In the genomic region with DNA sequence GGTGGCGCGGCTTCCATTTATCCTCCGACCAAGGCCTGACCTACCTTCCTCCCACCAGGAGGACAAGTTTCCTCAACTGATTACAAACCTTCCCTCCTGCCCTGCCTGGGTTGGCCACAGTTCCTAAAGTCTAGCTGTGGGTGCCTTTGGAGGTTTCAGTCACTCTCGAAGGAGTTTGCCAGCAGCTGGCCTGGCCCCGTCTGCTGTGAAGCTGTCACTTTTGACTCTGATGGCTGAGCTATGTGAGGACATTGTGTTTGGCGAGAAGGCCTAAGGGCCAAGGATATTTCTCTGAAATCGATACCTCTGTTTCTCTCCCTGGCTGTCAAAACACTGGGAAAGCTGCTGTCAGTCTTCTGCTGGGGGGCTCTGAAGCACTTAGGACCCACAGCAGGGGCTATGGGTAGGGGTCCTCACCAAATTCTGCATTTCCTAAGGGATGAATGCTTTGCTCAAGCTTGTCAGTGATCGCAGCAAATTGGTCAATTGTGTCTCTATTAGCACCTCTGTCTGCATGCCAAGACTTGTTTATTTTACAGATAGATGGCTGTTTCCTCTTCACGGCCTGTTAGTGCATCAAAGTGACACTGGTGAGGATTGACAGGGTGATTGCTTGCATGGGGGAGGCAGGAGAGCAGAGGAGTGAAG, we compare ENCODE assay signal across 24 cellular contexts. TPM values are rescaled to one million over a fixed set of nuclear protein-coding genes. Genes with fewer than 3 reads are reported as not detected.
DNase-seq lines count a peak whose midpoint lies in the region; ATAC-seq and TF ChIP-seq lines count a peak whose summit lies in the region.
"Had no signal": no experiment of that assay in that cellular context is flagged by ENCODE, and none has a peak within 500 bp of the region (broad histone marks: within the 10 kb centered on the region; RNA-seq: fewer than 3 reads in every experiment).

No MANE protein-coding gene starts in this region.

- POLR2A ChIA-PET in A673 (lab: Charles Lee; ENCODE audit: low non-redundant PET), result no interaction called here

- H3K27ac Mint-ChIP-seq in GM23338, result no peak overlapping the region
- no peak overlapping the region for H3K27ac Mint-ChIP-seq in stimulated activated naive B cell treated with anti-CD40 and anti-IgM and Interleukin-4, amounts not matched to agents 10 μg/mL and 1 μg/mL and 100 μg/mL, for 72 hours
- H3K27ac Mint-ChIP-seq: activated CD4-positive, alpha-beta T cell treated with anti-CD3 and anti-CD28 coated beads, Interleukin-2, amount 10 ng/mL, durations not matched to agents 7 days and 5 days; activated naive CD4-positive, alpha-beta T cell treated with anti-CD3 and anti-CD28 coated beads, Interleukin-2, amount 50 U/mL, for 24 hours; activated T-helper 1 cell treated with anti-CD3 and anti-CD28 coated beads, Interleukin-12 subunit alpha, Interleukin-12 subunit beta, Interleukin-2, Interleukin-4 antibody, amounts not matched to agents 30 ng/mL and 10 ng/mL and 1 ng/mL, durations not matched to agents 14 hours and 24 hours and 36 hours; natural killer cell treated with Interleukin-12 subunit alpha and Interleukin-12 subunit beta and Interleukin-15 and Interleukin-18, amount 100 ng/mL, for 72 hours; T-helper 17 cell had no signal

- H3K18ac ChIP-seq in mesenchymal stem cell (ENCODE audit: low read depth in 1 of 2, low read length in 2 of 2), result no peak overlapping the region

- H3K9me3 ChIP-seq in A673 (ENCODE audit: low read depth, low read length, poor library complexity, severe bottlenecking) (no peaks in the 10 kb centered on the region), mesenchymal stem cell (ENCODE audit: control insufficient read depth, low read length) (peaks cover 7% of the 10 kb centered on the region)
- H3K9me3 ChIP-seq: ascending aorta, thyroid gland had no signal

- no peaks in the 10 kb centered on the region for H3K36me3 Mint-ChIP-seq in GM23338 (ENCODE audit: low read depth)
- H3K36me3 Mint-ChIP-seq in stimulated activated naive B cell treated with anti-CD40 and anti-IgM and Interleukin-4, amounts not matched to agents 10 μg/mL and 1 μg/mL and 100 μg/mL, for 72 hours, result no peaks in the 10 kb centered on the region
- H3K36me3 Mint-ChIP-seq: natural killer cell treated with Interleukin-12 subunit alpha and Interleukin-12 subunit beta and Interleukin-15 and Interleukin-18, amount 100 ng/mL, for 72 hours had no signal

- H3K9me3 Mint-ChIP-seq in GM23338, result peaks cover 10% of the 10 kb centered on the region; the same call in 2 of the 3 replicates
- H3K9me3 Mint-ChIP-seq in stimulated activated naive B cell treated with anti-CD40 and anti-IgM and Interleukin-4, amounts not matched to agents 10 μg/mL and 1 μg/mL and 100 μg/mL, for 72 hours, result peaks cover 6 to 7% of the 10 kb centered on the region in 2 donors
- H3K9me3 Mint-ChIP-seq: natural killer cell treated with Interleukin-12 subunit alpha and Interleukin-12 subunit beta and Interleukin-15 and Interleukin-18, amount 100 ng/mL, for 72 hours had no signal

- TF ChIP-seq CTCF in A673 (conservative IDR thresholded peaks at IDR 0.05; ENCODE audit: low read depth, low read length) (no peak), GM23338 (conservative IDR thresholded peaks at IDR 0.05; ENCODE audit: low read depth in 2 of 2) (no peak)

- peaks cover 3% of the 10 kb centered on the region for H3K4me1 ChIP-seq in A673 (ENCODE audit: insufficient read depth, low read length, poor library complexity, severe bottlenecking)
- H3K4me1 ChIP-seq in GM23338 (ENCODE audit: insufficient read depth), result peaks cover 37% of the 10 kb centered on the region
- no peaks in the 10 kb centered on the region for H3K4me1 ChIP-seq in mesenchymal stem cell (ENCODE audit: control insufficient read depth, insufficient read depth, low read depth, low read length)
- H3K4me1 ChIP-seq: ascending aorta, heart left ventricle, thyroid gland had no signal

- peaks cover 7% of the 10 kb centered on the region for H3K27me3 Mint-ChIP-seq in GM23338 (ENCODE audit: insufficient read depth, low read depth, poor library complexity)
- H3K27me3 Mint-ChIP-seq in stimulated activated naive B cell treated with anti-CD40 and anti-IgM and Interleukin-4, amounts not matched to agents 10 μg/mL and 1 μg/mL and 100 μg/mL, for 72 hours, result no peaks in the 10 kb centered on the region
- H3K27me3 Mint-ChIP-seq: activated CD4-positive, alpha-beta T cell treated with anti-CD3 and anti-CD28 coated beads, Interleukin-2, amount 10 ng/mL, durations not matched to agents 7 days and 5 days; activated naive CD4-positive, alpha-beta T cell treated with anti-CD3 and anti-CD28 coated beads, Interleukin-2, amount 50 U/mL, for 24 hours; central memory CD8-positive, alpha-beta T cell; natural killer cell treated with Interleukin-12 subunit alpha and Interleukin-12 subunit beta and Interleukin-15 and Interleukin-18, amount 100 ng/mL, for 72 hours; T-helper 17 cell had no signal

- H3K23ac ChIP-seq in mesenchymal stem cell (ENCODE audit: low read length in 2 of 2), result no peak overlapping the region

- no peaks in the 10 kb centered on the region for H3K79me2 ChIP-seq in GM23338 (replicated peaks; ENCODE audit: insufficient read depth)

- CTCF ChIA-PET in A673 (lab: Charles Lee), result no interaction called here

- H3K4me3 Mint-ChIP-seq in GM23338, result no peak overlapping the region
- no peak overlapping the region for H3K4me3 Mint-ChIP-seq in stimulated activated naive B cell treated with anti-CD40 and anti-IgM and Interleukin-4, amounts not matched to agents 10 μg/mL and 1 μg/mL and 100 μg/mL, for 72 hours
- H3K4me3 Mint-ChIP-seq: activated CD4-positive, alpha-beta T cell treated with anti-CD3 and anti-CD28 coated beads, Interleukin-2, amount 10 ng/mL, durations not matched to agents 7 days and 5 days; activated naive CD4-positive, alpha-beta T cell treated with anti-CD3 and anti-CD28 coated beads, Interleukin-2, amount 50 U/mL, for 24 hours; activated T-helper 1 cell treated with anti-CD3 and anti-CD28 coated beads, Interleukin-12 subunit alpha, Interleukin-12 subunit beta, Interleukin-2, Interleukin-4 antibody, amounts not matched to agents 30 ng/mL and 10 ng/mL and 1 ng/mL, durations not matched to agents 14 hours and 24 hours and 36 hours; central memory CD8-positive, alpha-beta T cell; natural killer cell treated with Interleukin-12 subunit alpha and Interleukin-12 subunit beta and Interleukin-15 and Interleukin-18, amount 100 ng/mL, for 72 hours; T-helper 17 cell had no signal

- no peak overlapping the region for H2BK15ac ChIP-seq in mesenchymal stem cell (ENCODE audit: low read depth, poor library complexity, severe bottlenecking)

- ATAC-seq in GM23338 (no peak; the same call in 2 of the 3 replicates), HG03135 (IDR thresholded peaks at IDR 0.05; ENCODE audit: unreplicated experiment) (no peak), GM21529 (IDR thresholded peaks at IDR 0.05; ENCODE audit: unreplicated experiment) (no peak)
- ATAC-seq in stimulated activated naive B cell treated with anti-CD40 and anti-IgM and Interleukin-4, amounts not matched to agents 10 μg/mL and 1 μg/mL and 100 μg/mL, for 72 hours (replicated peaks), result no peak
- ATAC-seq: heart left ventricle; left lobe of liver; natural killer cell treated with Interleukin-12 subunit alpha and Interleukin-12 subunit beta and Interleukin-15 and Interleukin-18, amount 100 ng/mL, for 72 hours; T-helper 17 cell had no signal

- peaks cover 4% of the 10 kb centered on the region; the same call in 1 of the 2 replicates for H3F3A ChIP-seq in GM23338 (replicated peaks; ENCODE audit: low read depth)

- H2AFZ ChIP-seq in GM23338 (0 out of 2 replicates have a peak overlapping the region, but pooled peaks have one; percentile 25), mesenchymal stem cell (ENCODE audit: low read depth, low read length) (no peak overlapping the region)

- no peaks in the 10 kb centered on the region for H3K79me1 ChIP-seq in mesenchymal stem cell (replicated peaks; ENCODE audit: low read length, poor library complexity, severe bottlenecking)

- no peaks in the 10 kb centered on the region for H3K36me3 ChIP-seq in A673 (ENCODE audit: insufficient read depth, low read length, poor library complexity, severe bottlenecking)
- no peaks in the 10 kb centered on the region for H3K36me3 ChIP-seq in GM23338 (ENCODE audit: insufficient read depth)
- H3K36me3 ChIP-seq in mesenchymal stem cell (ENCODE audit: control insufficient read depth in 1 of 2, insufficient read depth in 2 of 2, low read depth in 1 of 2, low read length in 2 of 2), result no peaks in the 10 kb centered on the region
- H3K36me3 ChIP-seq: ascending aorta, heart left ventricle, thyroid gland had no signal

- intact Hi-C loops in A673 (cut with micrococcal nuclease; ENCODE audit: unreplicated experiment), result no loop called here
- intact Hi-C loops in posterior cingulate gyrus (cut with DNase I), result no loop called here

- H2BK120ac ChIP-seq in mesenchymal stem cell (ENCODE audit: low read depth, low read length), result no peak overlapping the region

- no peak overlapping the region for H2AK5ac ChIP-seq in mesenchymal stem cell (ENCODE audit: low read length, severe bottlenecking)

- no peak overlapping the region for H3K4ac ChIP-seq in mesenchymal stem cell (ENCODE audit: low read depth in 1 of 2, low read length in 2 of 2)

- no peak overlapping the region for H3K14ac ChIP-seq in mesenchymal stem cell (ENCODE audit: low read length in 2 of 2)

- 0 out of 2 replicates have a peak, but pooled peaks cover 12% of the 10 kb centered on the region for H3K9me2 ChIP-seq in GM23338 (ENCODE audit: insufficient read depth)

- 54% methylated on average over 7 of the region's 9 CpGs for whole genome bisulfite sequencing in mesenchymal stem cell

- no peak overlapping the region for H3K9ac ChIP-seq in mesenchymal stem cell (ENCODE audit: low read length)

- no peaks in the 10 kb centered on the region for H4K20me1 ChIP-seq in GM23338 (replicated peaks; ENCODE audit: insufficient read depth)

- H3K4me3 ChIP-seq in A673 (ENCODE audit: low read depth, low read length, poor library complexity, severe bottlenecking), result no peak overlapping the region
- H3K4me3 ChIP-seq in GM23338, result no peak overlapping the region
- no peak overlapping the region for H3K4me3 ChIP-seq in mesenchymal stem cell (ENCODE audit: insufficient read depth in 1 of 2, low read depth in 1 of 2, low read length in 2 of 2)
- H3K4me3 ChIP-seq: ascending aorta, heart left ventricle, SK-N-MC, thyroid gland had no signal

- peak overlapping the region; percentile 19 for H4K8ac ChIP-seq in mesenchymal stem cell (ENCODE audit: low read length)

- no peak overlapping the region for H4K91ac ChIP-seq in mesenchymal stem cell (ENCODE audit: low read length)

- H3K4me2 ChIP-seq in GM23338 (no peak overlapping the region), mesenchymal stem cell (ENCODE audit: low read length, poor library complexity, severe bottlenecking) (no peak overlapping the region)

- H2BK5ac ChIP-seq in mesenchymal stem cell (ENCODE audit: low read depth, low read length, poor library complexity, severe bottlenecking), result no peak overlapping the region

- H3K27ac ChIP-seq in A673 (ENCODE audit: low read depth, low read length, poor library complexity, severe bottlenecking) (no peak overlapping the region), GM23338 (ENCODE audit: low read depth) (no peak overlapping the region), mesenchymal stem cell (ENCODE audit: low read length, poor library complexity, severe bottlenecking) (no peak overlapping the region)
- H3K27ac ChIP-seq: ascending aorta, heart left ventricle, SK-N-MC, thyroid gland had no signal

- H2BK12ac ChIP-seq in mesenchymal stem cell (ENCODE audit: low read length in 2 of 2), result no peak overlapping the region

- peaks cover 41% of the 10 kb centered on the region for H3K4me1 Mint-ChIP-seq in GM23338
- no peaks in the 10 kb centered on the region for H3K4me1 Mint-ChIP-seq in stimulated activated naive B cell treated with anti-CD40 and anti-IgM and Interleukin-4, amounts not matched to agents 10 μg/mL and 1 μg/mL and 100 μg/mL, for 72 hours
- H3K4me1 Mint-ChIP-seq: activated naive CD4-positive, alpha-beta T cell treated with anti-CD3 and anti-CD28 coated beads, Interleukin-2, amount 50 U/mL, for 24 hours had no signal

- BruUV-seq in A673 (replicated peaks; lab: Mats Ljungman, UMichigan), result no TSS peak

- H3K27me3 ChIP-seq in A673 (replicated peaks; ENCODE audit: insufficient read depth, low read depth, low read length, poor library complexity), result no peaks in the 10 kb centered on the region
- H3K27me3 ChIP-seq in GM23338 (ENCODE audit: insufficient read depth), result no peaks in the 10 kb centered on the region
- H3K27me3 ChIP-seq in mesenchymal stem cell (ENCODE audit: control insufficient read depth in 1 of 2, insufficient read depth in 1 of 2, low read length in 2 of 2), result peaks cover 0 to 31% of the 10 kb centered on the region in 2 experiments
- H3K27me3 ChIP-seq: ascending aorta, heart left ventricle, thyroid gland had no signal

- DNase-seq in A673 (ENCODE audit: low spot score), result peak; percentile 12
- DNase-seq in GM23338 (ENCODE audit: low spot score), result no peak
- peak; percentile 13 for DNase-seq in NCI-H748 (lab: John Stamatoyannopoulos, UW; ENCODE audit: unreplicated experiment)
- DNase-seq in mesenchymal stem cell, result no peak
- no peak for DNase-seq in stimulated activated naive B cell treated with anti-CD40 and anti-IgM and Interleukin-4, amounts not matched to agents 10 μg/mL and 1 μg/mL and 100 μg/mL, for 72 hours
- DNase-seq in posterior cingulate gyrus, result no peak
- DNase-seq: activated CD4-positive, alpha-beta T cell treated with anti-CD3 and anti-CD28 coated beads, Interleukin-2, amount 10 ng/mL, durations not matched to agents 7 days and 5 days; DMS79 treated with DMSO at 0.1 percent for 48 hours; heart left ventricle; midbrain; NCI-H1092; stimulated activated CD4-positive, alpha-beta T cell treated with anti-CD3 and anti-CD28 coated beads, Interleukin-2, amount 100 ng/mL, for 48 hours; stimulated activated naive CD4-positive, alpha-beta T cell treated with Interleukin-2 at 50 U/mL for 16 hours; T-helper 17 cell; thyroid gland had no signal

RNA-seq across cellular contexts. Expression of gene SAMD8, which starts 31.9 kb away (rescaled TPM):
- total RNA-seq in A673 (2021), result 17.1 and 18.1 TPM in 2 replicates
- total RNA-seq in GM23338 (2014; rRNA removed; shearing (Covaris generic)), result 26.4 and 28.4 TPM in 2 replicates
- polyA plus RNA-seq in GM23338 (2016; fragmentation: Nextera tagmentation; extraction: Ambion mirVana), result 6.4 and 7.8 TPM in 2 replicates
- polyA plus RNA-seq in mesenchymal stem cell (2013, experiment 1 of 2), result 12.8 TPM
- 13.2 TPM for polyA plus RNA-seq in mesenchymal stem cell (2013, experiment 2 of 2)

Comparison
In these comparisons a context has a peak if more than half of its experiments do, and no peak if none do; other contexts are left out.
1. DNase-seq: peak in A673 (single experiment) and NCI-H748 (single experiment); none in GM23338 (single experiment), mesenchymal stem cell (single experiment), stimulated activated naive B cell treated with anti-CD40 and anti-IgM and Interleukin-4, amounts not matched to agents 10 μg/mL and 1 μg/mL and 100 μg/mL, for 72 hours (single experiment) and posterior cingulate gyrus (0 of 10).